7 cellular contexts compared by ENCODE assay signal in the genomic region with DNA sequence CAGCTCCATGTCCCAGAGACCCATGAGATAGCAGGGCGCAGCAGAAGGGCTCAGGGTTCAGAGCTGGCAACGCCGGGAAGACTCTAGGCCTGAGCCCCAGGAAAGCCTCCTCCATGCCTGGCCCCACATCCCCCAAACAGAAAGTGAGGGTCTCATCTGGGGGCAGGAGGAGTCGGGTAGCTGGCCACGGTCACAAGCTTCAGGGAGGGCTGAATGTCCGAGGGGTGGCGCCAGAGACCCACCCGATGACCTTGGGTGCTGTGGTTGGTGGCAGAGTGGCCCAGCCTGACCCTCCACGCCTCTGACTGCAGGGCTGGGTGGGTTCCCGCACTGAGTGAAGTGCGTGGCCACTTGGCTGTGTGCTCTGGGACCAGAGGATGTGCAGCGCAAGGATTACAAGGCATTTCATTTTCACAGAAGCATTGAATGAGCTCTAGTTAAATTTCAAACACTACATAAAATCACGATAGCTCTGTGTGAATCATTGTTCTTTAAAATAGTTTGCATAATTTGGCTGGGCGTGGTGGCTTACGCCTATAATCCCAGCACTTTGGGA. TPM values are rescaled to one million over a fixed set of nuclear protein-coding genes. Genes with fewer than 3 reads are reported as not detected.
A peak's percentile ranks its signal among the peaks of the same experiment; 100 is the strongest.
DNase-seq lines count a peak whose midpoint lies in the region; ATAC-seq lines count a peak whose summit lies in the region.

No MANE protein-coding gene starts in this region.

- no peaks in the 10 kb centered on the region for H3K36me3 ChIP-seq in Karpas-422 (ENCODE audit: insufficient read depth, low read length)

- H3K9me2 ChIP-seq in Karpas-422 (replicated peaks; ENCODE audit: insufficient read depth, low read length), result no peaks in the 10 kb centered on the region

- H3K27ac ChIP-seq in Karpas-422 (ENCODE audit: low read length) (no peak overlapping the region), temporal lobe (ENCODE audit: low read depth, low read length) (peak overlapping the region; percentile 93)

- H3K79me2 ChIP-seq in Karpas-422 (ENCODE audit: low read length), result peaks cover 9% of the 10 kb centered on the region

- DNase-seq in ELR (ENCODE audit: low read depth) (peak; percentile 52), Karpas-422 (peak; percentile 66), astrocyte of the hippocampus (ENCODE audit: low read depth, low spot score) (peak; percentile 59), iris pigment epithelial cell (ENCODE audit: low read depth) (peak; percentile 26), NCI-H446 treated with DMSO at 0.1 percent for 48 hours (lab: John Stamatoyannopoulos, UW) (no peak)

- ATAC-seq in GM21447 (IDR thresholded peaks at IDR 0.05; ENCODE audit: unreplicated experiment), result no peak

- no peaks in the 10 kb centered on the region for H3K27me3 ChIP-seq in Karpas-422 (ENCODE audit: low read length)

- H3K4me1 ChIP-seq in Karpas-422 (ENCODE audit: low read length), result peaks cover 25% of the 10 kb centered on the region

- H2AFZ ChIP-seq in Karpas-422 (ENCODE audit: low read length), result no peak overlapping the region

- H3K4me2 ChIP-seq in Karpas-422 (ENCODE audit: low read depth, low read length, poor library complexity, severe bottlenecking), result no peak overlapping the region

- no peaks in the 10 kb centered on the region for H3K9me3 ChIP-seq in Karpas-422 (ENCODE audit: low read length)

- no peak overlapping the region for H3K4me3 ChIP-seq in Karpas-422 (ENCODE audit: low read length)

- peaks cover 5% of the 10 kb centered on the region; the same call in 1 of the 2 replicates for H4K20me1 ChIP-seq in Karpas-422 (ENCODE audit: insufficient read depth, low read depth, low read length)

- no peak overlapping the region for H3K9ac ChIP-seq in Karpas-422 (ENCODE audit: low read length)

RNA-seq across cellular contexts. Expression of gene C8G, which starts 3.0 kb away (rescaled TPM):
- total RNA-seq in Karpas-422 (2014; rRNA removed; shearing (Covaris generic); ENCODE audit: low replicate concordance), result not detected in 2 replicates
- not detected for total RNA-seq in temporal lobe

RNA-seq across cellular contexts. Expression of gene FBXW5, which starts 3.5 kb away (rescaled TPM):
- total RNA-seq in Karpas-422 (2014; rRNA removed; shearing (Covaris generic); ENCODE audit: low replicate concordance), result 37.3 and 103 TPM in 2 replicates
- 41.8 TPM for total RNA-seq in temporal lobe

RNA-seq across cellular contexts. Expression of gene LCN12, which starts 4.0 kb away (rescaled TPM):
- not detected in 2 replicates for total RNA-seq in Karpas-422 (2014; rRNA removed; shearing (Covaris generic); ENCODE audit: low replicate concordance)
- total RNA-seq in temporal lobe, result 0.74 TPM

RNA-seq across cellular contexts. Expression of gene PTGDS, which starts 29.3 kb away (rescaled TPM):
- total RNA-seq in Karpas-422 (2014; rRNA removed; shearing (Covaris generic); ENCODE audit: low replicate concordance), result not detected in 2 replicates
- 103 TPM for total RNA-seq in temporal lobe

RNA-seq across cellular contexts. Expression of gene LCNL1, which starts 34.8 kb away (rescaled TPM):
- total RNA-seq in Karpas-422 (2014; rRNA removed; shearing (Covaris generic); ENCODE audit: low replicate concordance), result not detected in 2 replicates
- total RNA-seq in temporal lobe, result 0.74 TPM
